ENCODE assay signal across 19 cellular contexts in genomic region chr12:52432559-52433207, GRCh38. TPM values are rescaled to one million over a fixed set of nuclear protein-coding genes. Genes with fewer than 3 reads are reported as not detected.
A peak's percentile ranks its signal among the peaks of the same experiment; 100 is the strongest.
DNase-seq lines count a peak whose midpoint lies in the region; ATAC-seq, FAIRE-seq and TF ChIP-seq lines count a peak whose summit lies in the region.
"Had no signal": no experiment of that assay in that cellular context is flagged by ENCODE, and none has a peak within 500 bp of the region (broad histone marks: within the 10 kb centered on the region; RNA-seq: fewer than 3 reads in every experiment).

No MANE protein-coding gene starts in this region.

- H2AFZ ChIP-seq in K562 (ENCODE audit: low read depth, low read length) = no peak overlapping the region
- H2AFZ ChIP-seq: GM23338 had no signal

- H3K79me2 ChIP-seq in K562 (ENCODE audit: control insufficient read depth, insufficient read depth, low read length) = no peaks in the 10 kb centered on the region

- H3K9me3 ChIP-seq in K562 (replicated peaks; ENCODE audit: control insufficient read depth, insufficient read depth, low read depth, low read length) = no peaks in the 10 kb centered on the region
- no peaks in the 10 kb centered on the region for H3K9me3 ChIP-seq in endodermal cell (ENCODE audit: control insufficient read depth, low read length)
- H3K9me3 ChIP-seq: BLaER1 had no signal

- 0 out of 2 replicates have a peak, but pooled peaks cover 2% of the 10 kb centered on the region for H4K20me1 ChIP-seq in K562 (replicated peaks; ENCODE audit: control insufficient read depth, insufficient read depth, low read length)
- H4K20me1 ChIP-seq: BLaER1 had no signal

- no peak for FAIRE-seq in K562 (lab: Jason Lieb, UNC)
- FAIRE-seq: A204.1, H54 had no signal

- H3K9me3 Mint-ChIP-seq in endodermal cell = no peaks in the 10 kb centered on the region
- no peaks in the 10 kb centered on the region for H3K9me3 Mint-ChIP-seq in stimulated activated memory B cell treated with anti-CD40 and anti-IgM and Interleukin-4, amounts not matched to agents 10 μg/mL and 1 μg/mL and 100 μg/mL, for 72 hours
- H3K9me3 Mint-ChIP-seq: CD14-positive monocyte, GM23338 had no signal

- TF ChIP-seq RAD21 in K562 (CRISPR knock-in tag; conservative IDR thresholded peaks at IDR 0.05 in 1 of 2, IDR thresholded peaks at IDR 0.05 in 1 of 2) = no peak

- BruUV-seq in K562 (replicated peaks; lab: Mats Ljungman, UMichigan) = no TSS peak

- intact Hi-C loops in K562 (cut with micrococcal nuclease) = no loop called here
- intact Hi-C loops in posterior vena cava (cut with DNase I) = no loop called here

- POLR2A ChIA-PET in K562 (lab: Yijun Ruan, JAX) = no interaction called here

- no peak for TF ChIP-seq CTCF in K562 (IDR thresholded peaks at IDR 0.05 in 2 of 3, conservative IDR thresholded peaks at IDR 0.05 in 1 of 3; ENCODE audit: insufficient read depth in 2 of 3, low read depth in 1 of 3, low read length in 3 of 3)
- no peak for TF ChIP-seq CTCF in endodermal cell (conservative IDR thresholded peaks at IDR 0.05)

- in situ Hi-C loops in K562 (cut with MboI) = no loop called here

- no peak for ATAC-seq in K562
- no peak for ATAC-seq in GM21723 (IDR thresholded peaks at IDR 0.05; ENCODE audit: unreplicated experiment)
- ATAC-seq in stimulated activated memory B cell treated with anti-CD40 and anti-IgM and Interleukin-4, amounts not matched to agents 10 μg/mL and 1 μg/mL and 100 μg/mL, for 72 hours = no peak
- ATAC-seq: GM23338 had no signal

- H3K36me3 Mint-ChIP-seq in endodermal cell (ENCODE audit: low read depth) = no peaks in the 10 kb centered on the region
- no peaks in the 10 kb centered on the region for H3K36me3 Mint-ChIP-seq in stimulated activated memory B cell treated with anti-CD40 and anti-IgM and Interleukin-4, amounts not matched to agents 10 μg/mL and 1 μg/mL and 100 μg/mL, for 72 hours
- H3K36me3 Mint-ChIP-seq: CD14-positive monocyte; CD4-positive, alpha-beta memory T cell had no signal

- no peaks in the 10 kb centered on the region for H3K4me1 Mint-ChIP-seq in endodermal cell
- H3K4me1 Mint-ChIP-seq in stimulated activated memory B cell treated with anti-CD40 and anti-IgM and Interleukin-4, amounts not matched to agents 10 μg/mL and 1 μg/mL and 100 μg/mL, for 72 hours = no peaks in the 10 kb centered on the region
- H3K4me1 Mint-ChIP-seq: CD14-positive monocyte; CD4-positive, alpha-beta memory T cell; GM23338 had no signal

- no peak overlapping the region for H3K4me3 Mint-ChIP-seq in endodermal cell
- H3K4me3 Mint-ChIP-seq in stimulated activated memory B cell treated with anti-CD40 and anti-IgM and Interleukin-4, amounts not matched to agents 10 μg/mL and 1 μg/mL and 100 μg/mL, for 72 hours = no peak overlapping the region
- H3K4me3 Mint-ChIP-seq: CD4-positive, alpha-beta memory T cell; GM23338 had no signal

- TF ChIP-seq POLR2A in K562 (conservative IDR thresholded peaks at IDR 0.05) = no peak

- H3K27me3 ChIP-seq in K562 (ENCODE audit: control insufficient read depth in 2 of 2, insufficient read depth in 2 of 2, low read length in 2 of 2) (peaks cover 15 to 54% of the 10 kb centered on the region in 2 experiments), endodermal cell (ENCODE audit: control insufficient read depth, insufficient read depth, low read length, poor library complexity, severe bottlenecking) (peaks cover 12% of the 10 kb centered on the region)
- H3K27me3 ChIP-seq: BLaER1 had no signal

- DNase-seq in K562 (ENCODE audit: extremely low read depth in 1 of 4, low spot score in 3 of 4) (no peak), endodermal cell (peak; percentile 28), posterior vena cava (ENCODE audit: low spot score) (peak; percentile 64), NCI-H2227 treated with DMSO at 0.1 percent for 48 hours (lab: John Stamatoyannopoulos, UW) (no peak)
- DNase-seq: Calu3; CD4-positive, alpha-beta memory T cell; DMS79 treated with DMSO at 0.1 percent for 48 hours; GF-D8; HCEC 1CT; IMR-90; KBM-7 had no signal

- H3K27ac ChIP-seq in K562 (ENCODE audit: extremely low read depth, low read depth, low read length) (no peak overlapping the region), endodermal cell (ENCODE audit: low read depth, low read length) (no peak overlapping the region)
- H3K27ac ChIP-seq: BLaER1 had no signal

- no peak overlapping the region for H3K9ac ChIP-seq in K562 (ENCODE audit: insufficient read depth in 1 of 2, low read depth in 2 of 2, low read length in 2 of 2)
- H3K9ac ChIP-seq in endodermal cell (ENCODE audit: extremely low read depth, low read length, poor library complexity, severe bottlenecking) = no peak overlapping the region
- H3K9ac ChIP-seq: BLaER1 had no signal

- H3K4me3 ChIP-seq in K562 = no peak overlapping the region
- no peak overlapping the region for H3K4me3 ChIP-seq in endodermal cell (ENCODE audit: low read length)
- H3K4me3 ChIP-seq: BLaER1, GM23338 had no signal

- H3K36me3 ChIP-seq in K562 (ENCODE audit: control insufficient read depth, insufficient read depth, low read length) (no peaks in the 10 kb centered on the region), endodermal cell (ENCODE audit: control insufficient read depth, insufficient read depth, low read length) (no peaks in the 10 kb centered on the region)
- H3K36me3 ChIP-seq: BLaER1 had no signal

- H3K4me1 ChIP-seq in K562 (replicated peaks in 1 of 2; ENCODE audit: control insufficient read depth in 2 of 2, insufficient read depth in 2 of 2, low read length in 2 of 2) (no peaks in the 10 kb centered on the region), endodermal cell (ENCODE audit: control insufficient read depth, insufficient read depth, low read length) (no peaks in the 10 kb centered on the region)
- H3K4me1 ChIP-seq: BLaER1 had no signal

- TF ChIP-seq EP300 in K562 (IDR thresholded peaks at IDR 0.05; ENCODE audit: low read length) = no peak

- H3K9me1 ChIP-seq in K562 (ENCODE audit: control insufficient read depth, insufficient read depth, low read length) = no peaks in the 10 kb centered on the region

- peaks cover 26% of the 10 kb centered on the region for H3K27me3 Mint-ChIP-seq in endodermal cell (ENCODE audit: insufficient read depth)
- peaks cover 43% of the 10 kb centered on the region for H3K27me3 Mint-ChIP-seq in stimulated activated memory B cell treated with anti-CD40 and anti-IgM and Interleukin-4, amounts not matched to agents 10 μg/mL and 1 μg/mL and 100 μg/mL, for 72 hours

- H3K27ac Mint-ChIP-seq in endodermal cell = no peak overlapping the region
- H3K27ac Mint-ChIP-seq in stimulated activated memory B cell treated with anti-CD40 and anti-IgM and Interleukin-4, amounts not matched to agents 10 μg/mL and 1 μg/mL and 100 μg/mL, for 72 hours = no peak overlapping the region
- H3K27ac Mint-ChIP-seq: CD4-positive, alpha-beta memory T cell; GM23338 had no signal

- under 1% methylated on average over 6 of the region's 6 CpGs for WGBS in K562 (ENCODE audit: insufficient coverage, low coverage, missing lambda C conversion rate)
- WGBS in endodermal cell (ENCODE audit: insufficient coverage in 1 of 2, insufficient read length in 1 of 2), 2 experiments = 92 to 94% methylated on average over 5 to 6 of the region's 6 CpGs

- no peak overlapping the region for H3K4me2 ChIP-seq in K562 (ENCODE audit: insufficient read depth, low read length)
- H3K4me2 ChIP-seq: BLaER1, GM23338 had no signal

- CTCF ChIA-PET in K562 (lab: Yijun Ruan, JAX; ENCODE audit: low intra/inter-chr PET ratio) = no interaction called here

RNA-seq across cellular contexts. Expression of gene KRT75, which starts 1.5 kb away (rescaled TPM):
- not detected in 2 replicates for total RNA-seq in K562 (2011; cell fraction: chromatin; rRNA removed; ENCODE audit: low replicate concordance)
- total RNA-seq in K562 (2011; cell fraction: nucleolus; rRNA removed) = not detected in 2 replicates
- not detected in 2 replicates for total RNA-seq in K562 (2011; cell fraction: nucleoplasm; rRNA removed)
- total RNA-seq in K562 (2014; rRNA removed) (not detected in 2 replicates), K562 (2014; rRNA removed; fragmentation: Illumina TruSeq; extraction: Trizol) (not detected in 2 replicates), K562 (2015; rRNA removed; fragmentation: Illumina TruSeq; extraction: Trizol) (not detected in 2 replicates), K562 (2021) (not detected in 2 replicates), endodermal cell (not detected), posterior vena cava (not detected)
- polyA plus RNA-seq in K562 (2011; rRNA removed) (not detected in 2 replicates), K562 (2014; fragmentation: Illumina TruSeq; extraction: Trizol) (not detected in 2 replicates), K562 (2014; fragmentation: Nextera tagmentation; extraction: Ambion mirVana) (not detected), K562 (2014; rRNA removed) (not detected in 2 replicates)
- polyA plus RNA-seq in K562 (2011; cell fraction: cytosol; rRNA removed) = not detected in 2 replicates
- polyA plus RNA-seq in K562 (2011; cell fraction: nucleus; rRNA removed) = not detected in 2 replicates
- not detected in 2 replicates for polyA plus RNA-seq in K562 (2012)
- not detected in 2 replicates for polyA minus RNA-seq in K562 (2011; rRNA and poly(A)+ RNA removed)
- not detected in 2 replicates for polyA minus RNA-seq in K562 (2011; cell fraction: cytosol; rRNA and poly(A)+ RNA removed)
- not detected in 2 replicates for polyA minus RNA-seq in K562 (2011; cell fraction: nucleus; rRNA and poly(A)+ RNA removed)
- not detected for polyA plus RNA-seq in endodermal cell (2013, experiment 1 of 2)
- not detected for polyA plus RNA-seq in endodermal cell (2013, experiment 2 of 2)
- total RNA-seq: Calu3; CD4-positive, alpha-beta memory T cell; GM23338; HT1080; IMR-90 had no signal
- polyA plus RNA-seq: CD14-positive monocyte; CD4-positive, alpha-beta memory T cell; GM23338; IMR-90 had no signal

RNA-seq across cellular contexts. Expression of gene KRT6B, which starts 19.3 kb away (rescaled TPM):
- not detected in 2 replicates for total RNA-seq in K562 (2011; cell fraction: chromatin; rRNA removed; ENCODE audit: low replicate concordance)
- total RNA-seq in K562 (2011; cell fraction: nucleolus; rRNA removed) = not detected in 2 replicates
- total RNA-seq in K562 (2011; cell fraction: nucleoplasm; rRNA removed) = not detected in 2 replicates
- total RNA-seq in K562 (2014; rRNA removed) (not detected in 2 replicates), K562 (2014; rRNA removed; fragmentation: Illumina TruSeq; extraction: Trizol) (not detected in 2 replicates), K562 (2015; rRNA removed; fragmentation: Illumina TruSeq; extraction: Trizol) (not detected in 2 replicates), K562 (2021) (not detected in 2 replicates), endodermal cell (not detected), posterior vena cava (not detected)
- polyA plus RNA-seq in K562 (2011; rRNA removed) (not detected in 2 replicates), K562 (2014; fragmentation: Illumina TruSeq; extraction: Trizol) (not detected in 2 replicates), K562 (2014; fragmentation: Nextera tagmentation; extraction: Ambion mirVana) (not detected), K562 (2014; rRNA removed) (not detected in 2 replicates)
- polyA plus RNA-seq in K562 (2011; cell fraction: cytosol; rRNA removed) = not detected in 2 replicates
- not detected in 2 replicates for polyA plus RNA-seq in K562 (2011; cell fraction: nucleus; rRNA removed)
- not detected in 2 replicates for polyA plus RNA-seq in K562 (2012)
- polyA minus RNA-seq in K562 (2011; rRNA and poly(A)+ RNA removed) = not detected in 2 replicates
- polyA minus RNA-seq in K562 (2011; cell fraction: cytosol; rRNA and poly(A)+ RNA removed) = not detected in 2 replicates
- not detected in 2 replicates for polyA minus RNA-seq in K562 (2011; cell fraction: nucleus; rRNA and poly(A)+ RNA removed)
- polyA plus RNA-seq in endodermal cell (2013, experiment 1 of 2) = not detected
- not detected for polyA plus RNA-seq in endodermal cell (2013, experiment 2 of 2)
- total RNA-seq: CD4-positive, alpha-beta memory T cell; GM23338; HT1080; IMR-90 had no signal
- polyA plus RNA-seq: CD14-positive monocyte; CD4-positive, alpha-beta memory T cell; GM23338; IMR-90 had no signal

RNA-seq across cellular contexts. Expression of gene KRT82, which starts 26.5 kb away (rescaled TPM):
- not detected in 2 replicates for total RNA-seq in K562 (2011; cell fraction: chromatin; rRNA removed; ENCODE audit: low replicate concordance)
- total RNA-seq in K562 (2011; cell fraction: nucleolus; rRNA removed) = not detected in 2 replicates
- total RNA-seq in K562 (2011; cell fraction: nucleoplasm; rRNA removed) = not detected in 2 replicates
- not detected in 2 replicates for total RNA-seq in K562 (2014; rRNA removed)
- total RNA-seq in K562 (2014; rRNA removed; fragmentation: Illumina TruSeq; extraction: Trizol) = not detected in 2 replicates
- not detected in 2 replicates for total RNA-seq in K562 (2015; rRNA removed; fragmentation: Illumina TruSeq; extraction: Trizol)
- not detected in 2 replicates for total RNA-seq in K562 (2021)
- not detected in 2 replicates for polyA plus RNA-seq in K562 (2011; rRNA removed)
- not detected in 2 replicates for polyA plus RNA-seq in K562 (2011; cell fraction: cytosol; rRNA removed)
- not detected in 2 replicates for polyA plus RNA-seq in K562 (2011; cell fraction: nucleus; rRNA removed)
- polyA plus RNA-seq in K562 (2012) = not detected in 2 replicates
- polyA plus RNA-seq in K562 (2014; fragmentation: Illumina TruSeq; extraction: Trizol) = not detected in 2 replicates
- polyA plus RNA-seq in K562 (2014; fragmentation: Nextera tagmentation; extraction: Ambion mirVana) = not detected
- polyA plus RNA-seq in K562 (2014; rRNA removed) = not detected in 2 replicates
- not detected in 2 replicates for polyA minus RNA-seq in K562 (2011; rRNA and poly(A)+ RNA removed)
- not detected in 2 replicates for polyA minus RNA-seq in K562 (2011; cell fraction: cytosol; rRNA and poly(A)+ RNA removed)
- polyA minus RNA-seq in K562 (2011; cell fraction: nucleus; rRNA and poly(A)+ RNA removed) = not detected in 2 replicates
- total RNA-seq in endodermal cell = not detected
- polyA plus RNA-seq in endodermal cell (2013, experiment 1 of 2) = not detected
- not detected for polyA plus RNA-seq in endodermal cell (2013, experiment 2 of 2)
- total RNA-seq in posterior vena cava = not detected
- total RNA-seq: Calu3; CD4-positive, alpha-beta memory T cell; GM23338; HT1080; IMR-90 had no signal
- polyA plus RNA-seq: CD14-positive monocyte; CD4-positive, alpha-beta memory T cell; GM23338; IMR-90 had no signal

RNA-seq across cellular contexts. Expression of gene KRT6C, which starts 40.9 kb away (rescaled TPM):
- not detected in 2 replicates for total RNA-seq in K562 (2011; cell fraction: chromatin; rRNA removed; ENCODE audit: low replicate concordance)
- not detected in 2 replicates for total RNA-seq in K562 (2011; cell fraction: nucleolus; rRNA removed)
- total RNA-seq in K562 (2011; cell fraction: nucleoplasm; rRNA removed) = not detected in 2 replicates
- total RNA-seq in K562 (2014; rRNA removed) (not detected in 2 replicates), K562 (2014; rRNA removed; fragmentation: Illumina TruSeq; extraction: Trizol) (not detected in 2 replicates), K562 (2015; rRNA removed; fragmentation: Illumina TruSeq; extraction: Trizol) (not detected in 2 replicates), K562 (2021) (not detected in 2 replicates), endodermal cell (not detected), posterior vena cava (not detected)
- polyA plus RNA-seq in K562 (2011; rRNA removed) (not detected in 2 replicates), K562 (2014; fragmentation: Illumina TruSeq; extraction: Trizol) (not detected in 2 replicates), K562 (2014; fragmentation: Nextera tagmentation; extraction: Ambion mirVana) (not detected), K562 (2014; rRNA removed) (not detected in 2 replicates)
- not detected in 2 replicates for polyA plus RNA-seq in K562 (2011; cell fraction: cytosol; rRNA removed)
- polyA plus RNA-seq in K562 (2011; cell fraction: nucleus; rRNA removed) = not detected in 2 replicates
- polyA plus RNA-seq in K562 (2012) = not detected in 2 replicates
- not detected in 2 replicates for polyA minus RNA-seq in K562 (2011; rRNA and poly(A)+ RNA removed)
- not detected in 2 replicates for polyA minus RNA-seq in K562 (2011; cell fraction: cytosol; rRNA and poly(A)+ RNA removed)
- not detected in 2 replicates for polyA minus RNA-seq in K562 (2011; cell fraction: nucleus; rRNA and poly(A)+ RNA removed)
- not detected for polyA plus RNA-seq in endodermal cell (2013, experiment 1 of 2)
- polyA plus RNA-seq in endodermal cell (2013, experiment 2 of 2) = not detected
- total RNA-seq: Calu3; CD4-positive, alpha-beta memory T cell; GM23338; HT1080; IMR-90 had no signal
- polyA plus RNA-seq: CD14-positive monocyte; CD4-positive, alpha-beta memory T cell; GM23338; IMR-90 had no signal

RNA-seq across cellular contexts. Expression of gene KRT84, which starts 47.2 kb away (rescaled TPM):
- total RNA-seq in K562 (2011; cell fraction: chromatin; rRNA removed; ENCODE audit: low replicate concordance) = not detected in 2 replicates
- not detected in 2 replicates for total RNA-seq in K562 (2011; cell fraction: nucleolus; rRNA removed)
- total RNA-seq in K562 (2011; cell fraction: nucleoplasm; rRNA removed) = not detected in 2 replicates
- total RNA-seq in K562 (2014; rRNA removed) (not detected in 2 replicates), K562 (2014; rRNA removed; fragmentation: Illumina TruSeq; extraction: Trizol) (not detected in 2 replicates), K562 (2015; rRNA removed; fragmentation: Illumina TruSeq; extraction: Trizol) (not detected in 2 replicates), K562 (2021) (not detected in 2 replicates), endodermal cell (not detected), posterior vena cava (not detected)
- polyA plus RNA-seq in K562 (2011; rRNA removed) (not detected in 2 replicates), K562 (2014; fragmentation: Illumina TruSeq; extraction: Trizol) (not detected in 2 replicates), K562 (2014; fragmentation: Nextera tagmentation; extraction: Ambion mirVana) (not detected), K562 (2014; rRNA removed) (not detected in 2 replicates)
- polyA plus RNA-seq in K562 (2011; cell fraction: cytosol; rRNA removed) = not detected in 2 replicates
- not detected in 2 replicates for polyA plus RNA-seq in K562 (2011; cell fraction: nucleus; rRNA removed)
- not detected in 2 replicates for polyA plus RNA-seq in K562 (2012)
- not detected in 2 replicates for polyA minus RNA-seq in K562 (2011; rRNA and poly(A)+ RNA removed)
- not detected in 2 replicates for polyA minus RNA-seq in K562 (2011; cell fraction: cytosol; rRNA and poly(A)+ RNA removed)
- polyA minus RNA-seq in K562 (2011; cell fraction: nucleus; rRNA and poly(A)+ RNA removed) = not detected in 2 replicates
- not detected for polyA plus RNA-seq in endodermal cell (2013, experiment 1 of 2)
- not detected for polyA plus RNA-seq in endodermal cell (2013, experiment 2 of 2)
- total RNA-seq: Calu3; CD4-positive, alpha-beta memory T cell; GM23338; HT1080; IMR-90 had no signal
- polyA plus RNA-seq: CD14-positive monocyte; CD4-positive, alpha-beta memory T cell; GM23338; IMR-90 had no signal

Comparison
In these comparisons a context has a peak if more than half of its experiments do, and no peak if none do; other contexts are left out.
1. DNase-seq: peak in endodermal cell (single experiment) and posterior vena cava (single experiment); none in K562 (0 of 4) and NCI-H2227 treated with DMSO at 0.1 percent for 48 hours (single experiment).